In the genomic region with DNA sequence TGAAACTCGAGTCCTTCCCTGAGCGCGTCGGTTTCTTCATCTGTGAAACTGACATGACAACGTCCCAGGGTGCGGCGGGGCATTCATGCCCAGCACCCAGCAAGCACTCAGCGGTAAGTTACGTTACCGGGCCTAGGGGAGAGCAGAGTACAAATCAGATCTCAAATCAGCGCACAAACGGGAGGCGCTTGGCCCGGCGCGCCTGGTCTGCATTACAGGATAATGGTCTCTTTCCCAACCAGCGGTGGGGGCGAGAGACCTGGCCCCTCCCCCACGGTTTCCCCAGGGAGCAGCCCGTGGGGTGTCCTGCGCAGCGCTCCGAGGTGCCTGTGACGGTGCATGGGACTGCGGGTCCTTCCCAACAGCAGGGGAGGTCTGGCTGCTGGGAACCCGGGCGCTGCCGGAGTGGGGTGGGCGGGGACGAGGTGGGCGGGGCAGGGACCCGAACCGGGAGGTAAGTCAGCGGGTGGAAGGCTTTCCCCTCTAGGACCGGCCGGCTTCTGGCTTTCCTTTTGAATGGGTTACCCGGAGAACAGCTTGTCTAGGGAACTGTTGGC, we compare ENCODE assay signal across 8 cellular contexts. TPM values are rescaled to one million over a fixed set of nuclear protein-coding genes. Genes with fewer than 3 reads are reported as not detected.
DNase-seq lines count a peak whose midpoint lies in the region; ATAC-seq, FAIRE-seq and TF ChIP-seq lines count a peak whose summit lies in the region.

No MANE protein-coding gene starts in this region.

- ATAC-seq in left lung (no peak), HG03025 (IDR thresholded peaks at IDR 0.05; ENCODE audit: low FRiP score, unreplicated experiment) (no peak)

- H3K9me3 ChIP-seq in HEK293 (ENCODE audit: control insufficient read depth, insufficient read depth, low read depth, low read length) (no peaks in the 10 kb centered on the region), breast epithelium (no peaks in the 10 kb centered on the region), left lung (no peaks in the 10 kb centered on the region), tibial nerve (no peaks in the 10 kb centered on the region)

- TF ChIP-seq POLR2A in breast epithelium (IDR thresholded peaks at IDR 0.05) = no peak
- TF ChIP-seq POLR2A in tibial nerve (IDR thresholded peaks at IDR 0.05) = no peak

- DNase-seq in 8988T = peak; percentile 43
- peak in 1 of 2 donors; percentile 26 for DNase-seq in breast epithelium (ENCODE audit: low spot score in 2 of 2)
- peak; percentile 50 to 71 for DNase-seq in left lung
- DNase-seq in tibial nerve (ENCODE audit: low spot score in 2 of 2) = no peak
- no peak for DNase-seq in NOMO-1 (lab: John Stamatoyannopoulos, UW; ENCODE audit: unreplicated experiment in 2 of 2)
- no peak for DNase-seq in frontal cortex (ENCODE audit: low spot score in 2 of 2)

- H3K4me3 ChIP-seq in HEK293 (ENCODE audit: low read depth, low read length) = peak overlapping the region; percentile 60
- peak overlapping the region; percentile 57 to 96 (median 85) for H3K4me3 ChIP-seq in breast epithelium
- H3K4me3 ChIP-seq in left lung = peak overlapping the region; percentile 80 to 82
- H3K4me3 ChIP-seq in tibial nerve = peak overlapping the region in 3 of 4 donors; percentile 52 to 76 (median 59)

- no peaks in the 10 kb centered on the region for H3K36me3 ChIP-seq in HEK293 (ENCODE audit: control insufficient read depth in 2 of 2, insufficient read depth in 1 of 2, low read length in 2 of 2)
- no peaks in the 10 kb centered on the region for H3K36me3 ChIP-seq in breast epithelium
- no peaks in the 10 kb centered on the region for H3K36me3 ChIP-seq in left lung
- H3K36me3 ChIP-seq in tibial nerve = no peaks in the 10 kb centered on the region

- H3K27me3 ChIP-seq in breast epithelium (no peaks in the 10 kb centered on the region), left lung (peaks cover 0 to 46% of the 10 kb centered on the region in 2 donors), tibial nerve (peaks cover 0 to 10% of the 10 kb centered on the region in 2 donors)

- H3K27ac ChIP-seq in HEK293 (ENCODE audit: extremely low read depth, low read depth, low read length) (no peak overlapping the region), breast epithelium (peak overlapping the region; percentile 91 to 93), left lung (peak overlapping the region; percentile 83 to 94), tibial nerve (peak overlapping the region; percentile 37 to 90 (median 84))

- intact Hi-C loops in breast epithelium (cut with DNase I; ENCODE audit: low total_unique reads) = no loop called here
- intact Hi-C loops in left lung (cut with DNase I) = loop anchor here (5.0 to 10.0 kb wide), 2 partner anchors 110 to 118 kb away; no protein-coding TSS in a partner anchor

- no peak for TF ChIP-seq EP300 in tibial nerve (IDR thresholded peaks at IDR 0.05)

- no peak for FAIRE-seq in frontal cortex (lab: Jason Lieb, UNC)

- POLR2A ChIA-PET in HEK293 (lab: Yijun Ruan, JAX) = interaction anchor here (0.8 to 1.0 kb wide), 2 partner anchors 45 to 46 kb away, joined by 3 read pairs; no protein-coding TSS in a partner anchor

- H3K4me1 ChIP-seq in HEK293 (ENCODE audit: control insufficient read depth, insufficient read depth, low read length) (0 out of 2 replicates have a peak, but pooled peaks cover 2% of the 10 kb centered on the region), breast epithelium (no peaks in the 10 kb centered on the region), left lung (peaks cover 13 to 72% of the 10 kb centered on the region in 2 donors), tibial nerve (peaks cover 0 to 49% (median 3%) of the 10 kb centered on the region in 4 donors)

- 4 to 5% methylated on average over 28 to 29 of the region's 37 CpGs for WGBS in tibial nerve, 2 donors

- TF ChIP-seq CTCF in HEK293 (tag by site-specific recombination; IDR thresholded peaks at IDR 0.05) (no peak), breast epithelium (IDR thresholded peaks at IDR 0.05) (no peak), left lung (IDR thresholded peaks at IDR 0.05) (no peak), tibial nerve (IDR thresholded peaks at IDR 0.05) (no peak)

- CTCF ChIA-PET in HEK293 (lab: Yijun Ruan, JAX) = interaction anchor here (0.6 to 4.0 kb wide), 5 partner anchors 24 to 1381 kb away, joined by 3 to 59 read pairs (median 3); no protein-coding TSS in a partner anchor

TF ChIP-seq in HEK293, 187 proteins besides CTCF, POLR2A, EP300 and RAD21:
- peak; percentile 68 for TF ChIP-seq KLF9 (tag by site-specific recombination; IDR thresholded peaks at IDR 0.05; ENCODE audit: low read depth)
- TF ChIP-seq ZNF677 (tag by site-specific recombination; IDR thresholded peaks at IDR 0.05) = no peak
- peak; percentile 34 for TF ChIP-seq SP2 (tag by site-specific recombination; IDR thresholded peaks at IDR 0.05)

RNA-seq across cellular contexts. Expression of gene TMEM51, which starts 1.0 kb away (rescaled TPM):
- total RNA-seq in breast epithelium (10 to 100 TPM in 2 of 3 donors, 1 to 10 TPM in 1; 1.6 to 26.3 (median 10.8) TPM), left lung (10 to 100 TPM; 17.9 TPM), tibial nerve (10 to 100 TPM in 3 of 4 donors, 1 to 10 TPM in 1; 9.3 to 14.1 (median 11.6) TPM), frontal cortex (1.6 TPM)

Comparison
In these comparisons a context has a peak if more than half of its experiments do, and no peak if none do; other contexts are left out.
1. DNase-seq: peak in 8988T (single experiment) and left lung (2 of 2); none in tibial nerve (0 of 2), NOMO-1 (0 of 2) and frontal cortex (0 of 2).
2. Peak in every context shown above with its lines, with median percentiles within 50 percentile points of each other: H3K4me3 ChIP-seq.